In the genomic region with DNA sequence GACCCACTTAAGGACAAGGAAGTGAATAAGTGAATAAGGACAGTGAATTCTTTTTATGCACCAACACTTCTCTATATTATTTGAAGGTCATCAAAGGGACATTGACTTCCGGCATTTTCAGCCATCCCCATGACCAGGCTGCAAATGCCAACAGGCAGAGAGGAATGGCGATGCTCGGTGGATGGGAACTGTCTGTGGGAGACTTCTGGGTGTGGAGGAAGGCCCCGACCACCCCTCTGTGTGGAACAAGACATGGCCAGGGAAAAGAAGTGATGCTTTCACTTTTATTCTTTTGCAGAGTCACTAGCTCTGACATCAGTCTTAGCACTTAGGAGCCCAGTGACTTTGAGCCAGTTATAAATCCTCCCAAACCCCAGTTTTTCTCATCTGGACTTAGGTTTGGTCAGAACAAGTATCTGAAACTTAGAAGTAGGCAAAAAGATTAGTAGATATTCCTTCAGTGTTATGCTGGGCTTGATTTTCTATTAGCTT, we compare ENCODE assay signal across 2 cellular contexts.
TF ChIP-seq lines count a peak whose summit lies in the region.

No MANE protein-coding gene starts in this region.

TF ChIP-seq in SK-N-SH, 30 proteins besides CTCF, POLR2A, EP300 and RAD21 (continued from another document):
- TF ChIP-seq, protein P1, sequence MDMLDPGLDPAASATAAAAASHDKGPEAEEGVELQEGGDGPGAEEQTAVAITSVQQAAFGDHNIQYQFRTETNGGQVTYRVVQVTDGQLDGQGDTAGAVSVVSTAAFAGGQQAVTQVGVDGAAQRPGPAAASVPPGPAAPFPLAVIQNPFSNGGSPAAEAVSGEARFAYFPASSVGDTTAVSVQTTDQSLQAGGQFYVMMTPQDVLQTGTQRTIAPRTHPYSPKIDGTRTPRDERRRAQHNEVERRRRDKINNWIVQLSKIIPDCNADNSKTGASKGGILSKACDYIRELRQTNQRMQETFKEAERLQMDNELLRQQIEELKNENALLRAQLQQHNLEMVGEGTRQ (IDR thresholded peaks at IDR 0.05; ENCODE audit: borderline replicate concordance, low read depth, low read length): no peak
- TF ChIP-seq TCF12 (IDR thresholded peaks at IDR 0.05) (no peak), RXRA (IDR thresholded peaks at IDR 0.05; ENCODE audit: borderline replicate concordance, low read depth) (no peak), TAF1 (IDR thresholded peaks at IDR 0.05; ENCODE audit: borderline replicate concordance, low read depth, low read length) (no peak), EZH2phosphoT487 (IDR thresholded peaks at IDR 0.05; ENCODE audit: borderline replicate concordance, low read depth) (no peak), MXI1 (IDR thresholded peaks at IDR 0.05; ENCODE audit: low read depth, low read length) (no peak), GABPA (IDR thresholded peaks at IDR 0.05; ENCODE audit: low read depth) (no peak), NRF1 (IDR thresholded peaks at IDR 0.05; ENCODE audit: low read depth, low read length) (no peak), RCOR1 (IDR thresholded peaks at IDR 0.05; ENCODE audit: low read length) (no peak)
- TF ChIP-seq, protein P2, sequence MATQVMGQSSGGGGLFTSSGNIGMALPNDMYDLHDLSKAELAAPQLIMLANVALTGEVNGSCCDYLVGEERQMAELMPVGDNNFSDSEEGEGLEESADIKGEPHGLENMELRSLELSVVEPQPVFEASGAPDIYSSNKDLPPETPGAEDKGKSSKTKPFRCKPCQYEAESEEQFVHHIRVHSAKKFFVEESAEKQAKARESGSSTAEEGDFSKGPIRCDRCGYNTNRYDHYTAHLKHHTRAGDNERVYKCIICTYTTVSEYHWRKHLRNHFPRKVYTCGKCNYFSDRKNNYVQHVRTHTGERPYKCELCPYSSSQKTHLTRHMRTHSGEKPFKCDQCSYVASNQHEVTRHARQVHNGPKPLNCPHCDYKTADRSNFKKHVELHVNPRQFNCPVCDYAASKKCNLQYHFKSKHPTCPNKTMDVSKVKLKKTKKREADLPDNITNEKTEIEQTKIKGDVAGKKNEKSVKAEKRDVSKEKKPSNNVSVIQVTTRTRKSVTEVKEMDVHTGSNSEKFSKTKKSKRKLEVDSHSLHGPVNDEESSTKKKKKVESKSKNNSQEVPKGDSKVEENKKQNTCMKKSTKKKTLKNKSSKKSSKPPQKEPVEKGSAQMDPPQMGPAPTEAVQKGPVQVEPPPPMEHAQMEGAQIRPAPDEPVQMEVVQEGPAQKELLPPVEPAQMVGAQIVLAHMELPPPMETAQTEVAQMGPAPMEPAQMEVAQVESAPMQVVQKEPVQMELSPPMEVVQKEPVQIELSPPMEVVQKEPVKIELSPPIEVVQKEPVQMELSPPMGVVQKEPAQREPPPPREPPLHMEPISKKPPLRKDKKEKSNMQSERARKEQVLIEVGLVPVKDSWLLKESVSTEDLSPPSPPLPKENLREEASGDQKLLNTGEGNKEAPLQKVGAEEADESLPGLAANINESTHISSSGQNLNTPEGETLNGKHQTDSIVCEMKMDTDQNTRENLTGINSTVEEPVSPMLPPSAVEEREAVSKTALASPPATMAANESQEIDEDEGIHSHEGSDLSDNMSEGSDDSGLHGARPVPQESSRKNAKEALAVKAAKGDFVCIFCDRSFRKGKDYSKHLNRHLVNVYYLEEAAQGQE (IDR thresholded peaks at IDR 0.05; ENCODE audit: low read depth, low read length): no peak
- TF ChIP-seq, protein P3, sequence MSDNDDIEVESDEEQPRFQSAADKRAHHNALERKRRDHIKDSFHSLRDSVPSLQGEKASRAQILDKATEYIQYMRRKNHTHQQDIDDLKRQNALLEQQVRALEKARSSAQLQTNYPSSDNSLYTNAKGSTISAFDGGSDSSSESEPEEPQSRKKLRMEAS (IDR thresholded peaks at IDR 0.05; ENCODE audit: low read depth): no peak
- TF ChIP-seq, protein P4, sequence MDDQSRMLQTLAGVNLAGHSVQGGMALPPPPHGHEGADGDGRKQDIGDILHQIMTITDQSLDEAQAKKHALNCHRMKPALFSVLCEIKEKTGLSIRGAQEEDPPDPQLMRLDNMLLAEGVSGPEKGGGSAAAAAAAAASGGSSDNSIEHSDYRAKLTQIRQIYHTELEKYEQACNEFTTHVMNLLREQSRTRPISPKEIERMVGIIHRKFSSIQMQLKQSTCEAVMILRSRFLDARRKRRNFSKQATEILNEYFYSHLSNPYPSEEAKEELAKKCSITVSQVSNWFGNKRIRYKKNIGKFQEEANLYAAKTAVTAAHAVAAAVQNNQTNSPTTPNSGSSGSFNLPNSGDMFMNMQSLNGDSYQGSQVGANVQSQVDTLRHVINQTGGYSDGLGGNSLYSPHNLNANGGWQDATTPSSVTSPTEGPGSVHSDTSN (IDR thresholded peaks at IDR 0.05): no peak
- TF ChIP-seq, protein P5, sequence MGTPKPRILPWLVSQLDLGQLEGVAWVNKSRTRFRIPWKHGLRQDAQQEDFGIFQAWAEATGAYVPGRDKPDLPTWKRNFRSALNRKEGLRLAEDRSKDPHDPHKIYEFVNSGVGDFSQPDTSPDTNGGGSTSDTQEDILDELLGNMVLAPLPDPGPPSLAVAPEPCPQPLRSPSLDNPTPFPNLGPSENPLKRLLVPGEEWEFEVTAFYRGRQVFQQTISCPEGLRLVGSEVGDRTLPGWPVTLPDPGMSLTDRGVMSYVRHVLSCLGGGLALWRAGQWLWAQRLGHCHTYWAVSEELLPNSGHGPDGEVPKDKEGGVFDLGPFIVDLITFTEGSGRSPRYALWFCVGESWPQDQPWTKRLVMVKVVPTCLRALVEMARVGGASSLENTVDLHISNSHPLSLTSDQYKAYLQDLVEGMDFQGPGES (IDR thresholded peaks at IDR 0.05; ENCODE audit: low read depth, low read length): no peak

TF ChIP-seq in SK-N-SH treated with all-trans-retinoic acid at 6 μM for 48 hours, 23 proteins besides CTCF, POLR2A, EP300 and RAD21 (continued from another document):
- TF ChIP-seq, protein P6, sequence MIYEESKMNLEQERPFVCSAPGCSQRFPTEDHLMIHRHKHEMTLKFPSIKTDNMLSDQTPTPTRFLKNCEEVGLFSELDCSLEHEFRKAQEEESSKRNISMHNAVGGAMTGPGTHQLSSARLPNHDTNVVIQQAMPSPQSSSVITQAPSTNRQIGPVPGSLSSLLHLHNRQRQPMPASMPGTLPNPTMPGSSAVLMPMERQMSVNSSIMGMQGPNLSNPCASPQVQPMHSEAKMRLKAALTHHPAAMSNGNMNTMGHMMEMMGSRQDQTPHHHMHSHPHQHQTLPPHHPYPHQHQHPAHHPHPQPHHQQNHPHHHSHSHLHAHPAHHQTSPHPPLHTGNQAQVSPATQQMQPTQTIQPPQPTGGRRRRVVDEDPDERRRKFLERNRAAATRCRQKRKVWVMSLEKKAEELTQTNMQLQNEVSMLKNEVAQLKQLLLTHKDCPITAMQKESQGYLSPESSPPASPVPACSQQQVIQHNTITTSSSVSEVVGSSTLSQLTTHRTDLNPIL (CRISPR knock-in tag; IDR thresholded peaks at IDR 0.05; ENCODE audit: low read depth): no peak
- TF ChIP-seq TOX (CRISPR knock-in tag; IDR thresholded peaks at IDR 0.05; ENCODE audit: borderline replicate concordance) (no peak), RARB (CRISPR knock-in tag; IDR thresholded peaks at IDR 0.05) (no peak), TSHZ2 (CRISPR knock-in tag; IDR thresholded peaks at IDR 0.05) (no peak), ZFP30 (CRISPR knock-in tag; IDR thresholded peaks at IDR 0.05) (no peak), ZNF565 (CRISPR knock-in tag; conservative IDR thresholded peaks at IDR 0.05; ENCODE audit: low read depth) (no peak), SNAI2 (CRISPR knock-in tag; IDR thresholded peaks at IDR 0.05) (no peak), TCF4 (CRISPR knock-in tag; IDR thresholded peaks at IDR 0.05; ENCODE audit: borderline replicate concordance) (no peak), GLIS3 (CRISPR knock-in tag; IDR thresholded peaks at IDR 0.05) (no peak)
